14 cellular contexts compared by ENCODE assay signal in the genomic region with DNA sequence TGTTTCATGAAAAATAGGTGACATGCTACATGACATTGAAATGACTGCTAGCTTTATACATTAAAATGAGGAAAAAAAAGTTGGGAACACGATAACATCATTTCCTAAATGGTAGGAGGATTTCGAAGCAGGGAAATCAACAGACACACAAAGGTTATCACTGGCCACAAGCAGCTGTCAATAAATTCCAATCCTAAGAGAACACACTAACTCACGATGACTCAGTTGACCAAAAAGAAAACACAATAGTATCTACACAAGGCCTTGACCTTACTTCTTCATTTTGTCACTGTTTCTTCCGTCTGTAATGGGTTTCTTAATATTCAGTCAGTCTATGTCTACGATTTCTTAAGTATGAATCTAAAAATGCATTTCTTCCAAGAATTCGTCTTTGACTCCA. TPM values are rescaled to one million over a fixed set of nuclear protein-coding genes. Genes with fewer than 3 reads are reported as not detected.
DNase-seq lines count a peak whose midpoint lies in the region; TF ChIP-seq lines count a peak whose summit lies in the region.
"Had no signal": no experiment of that assay in that cellular context is flagged by ENCODE, and none has a peak within 500 bp of the region (broad histone marks: within the 10 kb centered on the region; RNA-seq: fewer than 3 reads in every experiment).

No MANE protein-coding gene starts in this region.

- DNase-seq in HT1080 (ENCODE audit: low read depth) (peak; percentile 84), SJCRH30 (peak in 1 of 2 experiments; percentile 52), fibroblast of pulmonary artery (ENCODE audit: low read depth) (peak; percentile 63), HAP-1 (ENCODE audit: low spot score in 2 of 2) (no peak), NCI-H1436 treated with DMSO at 0.1 percent for 48 hours (lab: John Stamatoyannopoulos, UW) (no peak), islet precursor cell (no peak)
- DNase-seq: activated CD8-positive, alpha-beta T cell treated with anti-CD3 and anti-CD28 coated beads, Interleukin-2, amount 10 ng/mL, durations not matched to agents 7 days and 5 days; C1 segment of cervical spinal cord; DMS 273 treated with DMSO at 0.1 percent for 48 hours; H9; NCI-H2029; NCI-H510A; nucleus accumbens had no signal

- no peak overlapping the region for H3K9ac ChIP-seq in subcutaneous abdominal adipose tissue (ENCODE audit: low read length in 5 of 5)

- no peak overlapping the region for H3K4me3 ChIP-seq in SJCRH30
- no peak overlapping the region for H3K4me3 ChIP-seq in fibroblast of pulmonary artery (replicated peaks; ENCODE audit: low read depth, low read length)
- H3K4me3 ChIP-seq in subcutaneous abdominal adipose tissue (ENCODE audit: low read depth in 1 of 5, low read length in 5 of 5): no peak overlapping the region
- H3K4me3 ChIP-seq in HAP-1: no peak overlapping the region

- H3K9me3 ChIP-seq in SJCRH30 (replicated peaks): no peaks in the 10 kb centered on the region
- H3K9me3 ChIP-seq in subcutaneous abdominal adipose tissue (ENCODE audit: control insufficient read depth in 5 of 5, low read length in 5 of 5): no peaks in the 10 kb centered on the region
- no peaks in the 10 kb centered on the region for H3K9me3 ChIP-seq in HAP-1

- H3K27ac ChIP-seq in SJCRH30 (peak overlapping the region; percentile 68), subcutaneous abdominal adipose tissue (ENCODE audit: low read depth, low read length) (peak overlapping the region; percentile 18)

- H3K4me1 ChIP-seq in SJCRH30 (peaks cover 57% of the 10 kb centered on the region), subcutaneous abdominal adipose tissue (ENCODE audit: control insufficient read depth in 5 of 5, insufficient read depth in 5 of 5, low read length in 5 of 5) (peaks cover 0 to 21% (median 15%) of the 10 kb centered on the region in 5 donors), HAP-1 (no peaks in the 10 kb centered on the region)

- in situ Hi-C loops in HAP-1 (cut with MboI; ENCODE audit: low sequenced_read_pairs): loop anchor here (25.0 kb wide), 1 partner anchor 288 kb away; no protein-coding TSS in a partner anchor

- peaks cover 10% of the 10 kb centered on the region; the same call in 1 of the 2 replicates for H3K36me3 ChIP-seq in SJCRH30
- peaks cover 0 to 5% (median under 1%) of the 10 kb centered on the region in 5 donors for H3K36me3 ChIP-seq in subcutaneous abdominal adipose tissue (ENCODE audit: control insufficient read depth in 5 of 5, insufficient read depth in 5 of 5, low read length in 5 of 5)
- no peaks in the 10 kb centered on the region for H3K36me3 ChIP-seq in HAP-1 (replicated peaks)

- no peak for TF ChIP-seq CTCF in fibroblast of pulmonary artery (IDR thresholded peaks at IDR 0.05; ENCODE audit: low read length, missing control alignments)

- H3K27me3 ChIP-seq in SJCRH30: no peaks in the 10 kb centered on the region
- H3K27me3 ChIP-seq in subcutaneous abdominal adipose tissue (ENCODE audit: control insufficient read depth in 5 of 5, insufficient read depth in 4 of 5, low read length in 5 of 5): no peaks in the 10 kb centered on the region
- no peaks in the 10 kb centered on the region for H3K27me3 ChIP-seq in HAP-1 (ENCODE audit: low read depth)

RNA-seq across cellular contexts. Expression of a gene that starts 36.5 kb away (rescaled TPM):
- total RNA-seq in HT1080 (2014; rRNA removed; shearing (Covaris generic)): 9.6 and 11.2 TPM in 2 replicates
- polyA plus RNA-seq in HT1080 (2015; cell fraction: cytosol; rRNA removed): 11.2 and 11.6 TPM in 2 replicates
- polyA plus RNA-seq in HT1080 (2015; cell fraction: nucleus; rRNA removed): 35.1 and 36.8 TPM in 2 replicates
- total RNA-seq in SJCRH30 (2014; rRNA removed; shearing (Covaris generic)): 29.1 and 35.1 TPM in 2 replicates
- total RNA-seq: activated CD8-positive, alpha-beta T cell treated with anti-CD3 and anti-CD28 coated beads, Interleukin-2, amount 10 ng/mL, durations not matched to agents 7 days and 5 days had no signal

Comparison
In these comparisons a context has a peak if more than half of its experiments do, and no peak if none do; other contexts are left out.
1. DNase-seq: peak in HT1080 (single experiment) and fibroblast of pulmonary artery (single experiment); none in HAP-1 (0 of 2), NCI-H1436 treated with DMSO at 0.1 percent for 48 hours (single experiment) and islet precursor cell (single experiment).